18 cellular contexts compared by ENCODE assay signal in the genomic region with DNA sequence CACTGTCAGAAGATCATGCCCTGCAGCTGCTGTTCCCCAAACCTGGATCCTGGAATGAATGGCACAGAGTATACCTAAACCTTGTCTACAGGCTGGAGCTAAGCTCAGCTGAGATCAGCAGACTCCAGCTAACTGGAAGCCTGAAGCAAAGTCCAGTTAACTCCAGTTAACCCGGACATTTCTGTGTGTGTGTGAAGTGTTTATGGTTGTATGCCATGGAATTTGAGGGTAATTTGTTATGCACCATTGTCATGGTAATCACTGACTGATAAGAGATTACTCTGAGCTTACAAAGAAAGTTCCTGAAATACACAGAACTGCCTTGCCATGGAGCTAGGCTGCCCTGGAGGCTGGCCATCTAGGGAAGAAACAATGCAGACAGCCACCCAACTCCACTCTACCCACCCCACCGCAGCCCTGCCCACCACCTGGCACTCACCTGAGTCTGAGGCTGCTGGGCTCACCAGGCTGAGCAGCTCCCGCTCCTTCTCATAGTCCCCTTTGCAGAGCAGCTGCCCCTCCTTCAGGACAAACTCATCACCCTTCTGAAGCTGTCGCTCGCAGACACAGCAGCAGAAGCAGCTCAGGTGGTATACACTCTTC.
"Had no signal": no experiment of that assay in that cellular context is flagged by ENCODE, and none has a peak within 500 bp of the region (broad histone marks: within the 10 kb centered on the region; RNA-seq: fewer than 3 reads in every experiment).

No MANE protein-coding gene starts in this region.

- H3K36me3 ChIP-seq: left ventricle myocardium inferior, lower lobe of right lung, neutrophil, prostate gland, spleen, thoracic aorta, tibial nerve, upper lobe of left lung had no signal

- H3K36me3 Mint-ChIP-seq: natural killer cell; stimulated activated naive B cell treated with anti-CD40 and anti-IgM and Interleukin-4, amounts not matched to agents 10 μg/mL and 1 μg/mL and 100 μg/mL, for 72 hours had no signal

- H3K9me3 ChIP-seq: left ventricle myocardium inferior, lower lobe of right lung, neutrophil, prostate gland, thoracic aorta, tibial nerve, upper lobe of left lung had no signal

- H3K9me3 Mint-ChIP-seq: natural killer cell; stimulated activated naive CD8-positive, alpha-beta T cell treated with anti-CD3 and anti-CD28 coated beads, Interleukin-15, Interleukin-2, amounts not matched to agents 100 ng/mL and 50 ng/mL, for 24 hours had no signal

- H3K27me3 ChIP-seq: tibial nerve, upper lobe of left lung had no signal

- H3K27ac Mint-ChIP-seq: effector memory CD8-positive, alpha-beta T cell; natural killer cell; stimulated activated naive B cell treated with anti-CD40 and anti-IgM and Interleukin-4, amounts not matched to agents 10 μg/mL and 1 μg/mL and 100 μg/mL, for 72 hours; stimulated activated naive CD8-positive, alpha-beta T cell treated with anti-CD3 and anti-CD28 coated beads, Interleukin-15, Interleukin-2, amounts not matched to agents 100 ng/mL and 50 ng/mL, for 24 hours had no signal

- H3K4me1 Mint-ChIP-seq: natural killer cell; stimulated activated naive B cell treated with anti-CD40 and anti-IgM and Interleukin-4, amounts not matched to agents 10 μg/mL and 1 μg/mL and 100 μg/mL, for 72 hours had no signal

- DNase-seq: cortex of kidney; effector memory CD8-positive, alpha-beta T cell; left cardiac atrium; left ventricle myocardium inferior; lower lobe of right lung; natural killer cell; right cardiac atrium; spleen; stimulated activated CD4-positive, alpha-beta T cell treated with anti-CD3 and anti-CD28 coated beads, Interleukin-4, amount 100 ng/mL, for 4 hours; stimulated activated naive B cell treated with anti-CD40 and anti-IgM and Interleukin-4, amounts not matched to agents 10 μg/mL and 1 μg/mL and 100 μg/mL, for 72 hours had no signal

- ATAC-seq: effector memory CD8-positive, alpha-beta T cell; left cardiac atrium; lower lobe of right lung; natural killer cell; right cardiac atrium; stimulated activated naive B cell treated with anti-CD40 and anti-IgM and Interleukin-4, amounts not matched to agents 10 μg/mL and 1 μg/mL and 100 μg/mL, for 72 hours had no signal

- H3K4me1 ChIP-seq: left ventricle myocardium inferior, lower lobe of right lung, parathyroid adenoma, prostate gland, spleen, tibial nerve, upper lobe of left lung had no signal

- H3K79me2 ChIP-seq: parathyroid adenoma had no signal

- H3K27ac ChIP-seq: left ventricle myocardium inferior, lower lobe of right lung, neutrophil, parathyroid adenoma, prostate gland, skin epidermis, spleen, thoracic aorta, tibial nerve, upper lobe of left lung had no signal

- H3K9ac ChIP-seq: parathyroid adenoma had no signal

- H3K4me3 ChIP-seq: left ventricle myocardium inferior, lower lobe of right lung, prostate gland, skin epidermis, spleen, thoracic aorta, tibial nerve, upper lobe of left lung had no signal

- H3K4me3 Mint-ChIP-seq: effector memory CD8-positive, alpha-beta T cell; natural killer cell; stimulated activated naive B cell treated with anti-CD40 and anti-IgM and Interleukin-4, amounts not matched to agents 10 μg/mL and 1 μg/mL and 100 μg/mL, for 72 hours; stimulated activated naive CD8-positive, alpha-beta T cell treated with anti-CD3 and anti-CD28 coated beads, Interleukin-15, Interleukin-2, amounts not matched to agents 100 ng/mL and 50 ng/mL, for 24 hours had no signal
